ENCODE assay signal across 2 cellular contexts in the genomic region with DNA sequence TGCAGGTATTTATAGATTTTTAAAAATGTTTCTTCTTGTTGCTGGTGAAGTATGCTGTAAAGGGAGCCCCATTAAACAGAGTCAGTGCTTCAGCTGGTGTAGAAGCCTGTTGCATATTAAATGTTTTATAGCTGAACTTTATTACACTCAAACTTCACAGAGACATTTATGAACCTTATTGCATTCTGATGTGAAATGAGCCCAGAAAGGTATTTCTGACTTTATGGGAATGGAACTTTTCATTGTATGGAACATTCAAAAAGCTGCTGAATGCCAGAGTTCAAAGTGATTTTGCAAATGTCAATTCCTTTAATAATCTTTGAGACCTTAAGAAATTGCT.
TF ChIP-seq lines count a peak whose summit lies in the region.

No MANE protein-coding gene starts in this region.

TF ChIP-seq in IMR-90, 13 proteins besides CTCF, POLR2A, EP300 and RAD21:
- TF ChIP-seq FOS (IDR thresholded peaks at IDR 0.05; ENCODE audit: low read depth, low read length) (no peak), NFE2L2 (IDR thresholded peaks at IDR 0.05; ENCODE audit: low read depth, low read length) (no peak), CHD1 (IDR thresholded peaks at IDR 0.05; ENCODE audit: low read depth, low read length) (no peak), CEBPB (IDR thresholded peaks at IDR 0.05; ENCODE audit: low read depth, low read length) (no peak), MAZ (IDR thresholded peaks at IDR 0.05; ENCODE audit: borderline replicate concordance, low read depth, low read length) (no peak), USF2 (IDR thresholded peaks at IDR 0.05; ENCODE audit: low read depth, low read length) (no peak), MXI1 (IDR thresholded peaks at IDR 0.05; ENCODE audit: borderline replicate concordance, low read depth, low read length) (no peak), BHLHE40 (IDR thresholded peaks at IDR 0.05; ENCODE audit: low read depth, low read length) (no peak), RCOR1 (IDR thresholded peaks at IDR 0.05; ENCODE audit: insufficient replicate concordance, low read length) (no peak)

TF ChIP-seq in endothelial cell of umbilical vein, 7 proteins besides CTCF, POLR2A, EP300 and RAD21:
- no peak for TF ChIP-seq FOS (IDR thresholded peaks at IDR 0.05; ENCODE audit: borderline replicate concordance, insufficient read depth, low read length)
- TF ChIP-seq, protein P1, sequence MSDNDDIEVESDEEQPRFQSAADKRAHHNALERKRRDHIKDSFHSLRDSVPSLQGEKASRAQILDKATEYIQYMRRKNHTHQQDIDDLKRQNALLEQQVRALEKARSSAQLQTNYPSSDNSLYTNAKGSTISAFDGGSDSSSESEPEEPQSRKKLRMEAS (IDR thresholded peaks at IDR 0.05; ENCODE audit: insufficient read depth, insufficient read length), result no peak
- TF ChIP-seq POLR2AphosphoS5 (IDR thresholded peaks at IDR 0.05; ENCODE audit: insufficient read depth, low read depth, low read length), result no peak
- TF ChIP-seq GATA2 (IDR thresholded peaks at IDR 0.05; ENCODE audit: insufficient read depth, insufficient read length, low read depth, low read length), result no peak
- no peak for TF ChIP-seq EZH2 (IDR thresholded peaks at IDR 0.05; ENCODE audit: borderline replicate concordance, low read depth, low read length, severe bottlenecking)
- TF ChIP-seq MYC (IDR thresholded peaks at IDR 0.05; ENCODE audit: low read depth, low read length), result no peak
- no peak for TF ChIP-seq JUN (IDR thresholded peaks at IDR 0.05; ENCODE audit: borderline replicate concordance, insufficient read depth, insufficient read length, low read depth)
